8 cellular contexts compared by ENCODE assay signal in the genomic region with DNA sequence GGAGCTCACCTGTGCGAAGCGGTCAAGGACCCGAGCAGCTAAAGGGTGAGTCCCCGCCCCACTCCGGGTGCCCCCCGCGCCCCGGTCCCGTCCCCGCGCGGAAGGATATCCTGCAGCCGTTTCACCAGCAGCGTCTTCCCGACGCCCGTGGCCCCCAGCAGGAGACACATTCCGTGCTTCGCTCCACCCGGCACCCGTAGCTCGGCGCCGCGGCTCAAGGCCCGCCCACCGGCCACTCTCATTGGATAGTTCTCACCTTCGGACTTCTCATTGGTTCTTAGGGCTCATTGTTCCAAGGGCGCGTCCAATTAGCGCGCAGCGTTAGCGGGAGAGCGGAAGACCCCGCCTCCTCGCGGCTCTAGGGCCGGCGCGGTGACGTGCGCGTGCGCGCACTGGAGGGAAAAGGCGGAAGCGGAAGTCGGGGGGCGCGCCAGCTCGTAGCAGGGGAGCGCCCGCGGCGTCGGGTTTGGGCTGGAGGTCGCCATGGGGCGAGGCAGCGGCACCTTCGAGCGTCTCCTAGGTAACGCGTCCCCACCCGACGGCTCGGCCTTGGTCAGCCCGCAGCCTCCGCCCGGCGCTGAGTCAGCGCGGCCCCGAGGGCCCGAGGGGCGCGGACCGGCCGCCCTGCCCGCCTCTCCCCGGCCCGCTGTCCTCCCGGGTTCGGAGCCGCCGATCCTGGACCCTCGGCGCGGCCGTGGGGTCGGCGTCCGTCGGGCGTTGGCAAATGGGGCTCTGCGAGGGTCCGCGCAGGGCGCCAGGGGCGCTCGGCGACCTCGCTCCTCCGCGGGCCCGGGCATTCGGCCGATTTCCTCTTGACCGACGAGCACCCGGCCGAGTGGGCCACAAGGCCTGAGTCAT. TPM values are rescaled to one million over a fixed set of nuclear protein-coding genes. Genes with fewer than 3 reads are reported as not detected.
A peak's percentile ranks its signal among the peaks of the same experiment; 100 is the strongest.
DNase-seq lines count a peak whose midpoint lies in the region; ATAC-seq and TF ChIP-seq lines count a peak whose summit lies in the region.

A gene with protein sequence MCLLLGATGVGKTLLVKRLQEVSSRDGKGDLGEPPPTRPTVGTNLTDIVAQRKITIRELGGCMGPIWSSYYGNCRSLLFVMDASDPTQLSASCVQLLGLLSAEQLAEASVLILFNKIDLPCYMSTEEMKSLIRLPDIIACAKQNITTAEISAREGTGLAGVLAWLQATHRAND (minus strand): TSS at position 214 of the 858 bp plus-strand sequence. CDS start 44 bp downstream, at position 170.
A gene with protein sequence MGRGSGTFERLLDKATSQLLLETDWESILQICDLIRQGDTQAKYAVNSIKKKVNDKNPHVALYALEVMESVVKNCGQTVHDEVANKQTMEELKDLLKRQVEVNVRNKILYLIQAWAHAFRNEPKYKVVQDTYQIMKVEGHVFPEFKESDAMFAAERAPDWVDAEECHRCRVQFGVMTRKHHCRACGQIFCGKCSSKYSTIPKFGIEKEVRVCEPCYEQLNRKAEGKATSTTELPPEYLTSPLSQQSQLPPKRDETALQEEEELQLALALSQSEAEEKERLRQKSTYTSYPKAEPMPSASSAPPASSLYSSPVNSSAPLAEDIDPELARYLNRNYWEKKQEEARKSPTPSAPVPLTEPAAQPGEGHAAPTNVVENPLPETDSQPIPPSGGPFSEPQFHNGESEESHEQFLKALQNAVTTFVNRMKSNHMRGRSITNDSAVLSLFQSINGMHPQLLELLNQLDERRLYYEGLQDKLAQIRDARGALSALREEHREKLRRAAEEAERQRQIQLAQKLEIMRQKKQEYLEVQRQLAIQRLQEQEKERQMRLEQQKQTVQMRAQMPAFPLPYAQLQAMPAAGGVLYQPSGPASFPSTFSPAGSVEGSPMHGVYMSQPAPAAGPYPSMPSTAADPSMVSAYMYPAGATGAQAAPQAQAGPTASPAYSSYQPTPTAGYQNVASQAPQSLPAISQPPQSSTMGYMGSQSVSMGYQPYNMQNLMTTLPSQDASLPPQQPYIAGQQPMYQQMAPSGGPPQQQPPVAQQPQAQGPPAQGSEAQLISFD (plus strand): TSS at position 428 of the 858 bp plus-strand sequence. CDS start 56 bp downstream, at position 484.

- H3K36me3 ChIP-seq in ovary (no peaks in the 10 kb centered on the region), thyroid gland (peaks cover 27 to 29% of the 10 kb centered on the region in 2 donors)

- peaks cover 2% of the 10 kb centered on the region for H3K27me3 Mint-ChIP-seq in activated naive CD8-positive, alpha-beta T cell treated with anti-CD3 and anti-CD28 coated beads, Interleukin-2, amount 50 U/mL, for 24 hours

- TF ChIP-seq EP300 in ovary (IDR thresholded peaks at IDR 0.05): no peak

- H3K4me1 ChIP-seq in ovary (ENCODE audit: insufficient read depth): peaks cover 10% of the 10 kb centered on the region
- peaks cover 19 to 26% of the 10 kb centered on the region in 2 donors for H3K4me1 ChIP-seq in thyroid gland

- H3K9me3 ChIP-seq in ovary (no peaks in the 10 kb centered on the region), thyroid gland (no peaks in the 10 kb centered on the region)

- H3K4me1 Mint-ChIP-seq in activated naive CD8-positive, alpha-beta T cell treated with anti-CD3 and anti-CD28 coated beads, Interleukin-2, amount 50 U/mL, for 24 hours: peaks cover 41% of the 10 kb centered on the region

- peak within 1 kb of the TSS; percentile 97 for H3K27ac Mint-ChIP-seq in activated naive CD8-positive, alpha-beta T cell treated with anti-CD3 and anti-CD28 coated beads, Interleukin-2, amount 50 U/mL, for 24 hours

- TF ChIP-seq CTCF in GM12865 (IDR thresholded peaks at IDR 0.05; ENCODE audit: insufficient read depth, low read depth, low read length, missing control alignments) (no peak), ovary (IDR thresholded peaks at IDR 0.05) (no peak), thyroid gland (IDR thresholded peaks at IDR 0.05) (no peak)

- H3K4me3 ChIP-seq in GM12865 (ENCODE audit: low read depth, low read length) (peak within 1 kb of the TSS; percentile 94), ovary (peak within 1 kb of the TSS; percentile 100), thyroid gland (replicated peaks in 1 of 3) (peak within 1 kb of the TSS; percentile 44 to 81 (median 72))

- TF ChIP-seq POLR2A in ovary (IDR thresholded peaks at IDR 0.05): peak; percentile 45
- TF ChIP-seq POLR2A in thyroid gland (IDR thresholded peaks at IDR 0.05): peak in 1 of 2 donors; percentile 71

- DNase-seq in GM12865 (ENCODE audit: low read depth): peak; percentile 99
- DNase-seq in NCI-H1417 treated with DMSO at 0.1 percent for 48 hours (lab: John Stamatoyannopoulos, UW): peak; percentile 96
- peak; percentile 97 for DNase-seq in SW480 (ENCODE audit: low spot score)
- DNase-seq in activated naive CD8-positive, alpha-beta T cell treated with anti-CD3 and anti-CD28 coated beads, Interleukin-2, amount 50 U/mL, for 24 hours: peak; percentile 98
- DNase-seq in Right ventricle myocardium inferior (ENCODE audit: missing footprints): peak; percentile 99
- peak; percentile 97 to 99 (median 98) for DNase-seq in ovary
- peak; percentile 97 to 98 for DNase-seq in thyroid gland

- ATAC-seq in HG02763 (IDR thresholded peaks at IDR 0.05; ENCODE audit: unreplicated experiment) (peak; percentile 93), Right ventricle myocardium inferior (peak; percentile 99)
- peak; percentile 94 for ATAC-seq in activated naive CD8-positive, alpha-beta T cell treated with anti-CD3 and anti-CD28 coated beads, Interleukin-2, amount 50 U/mL, for 24 hours

- peaks cover 36% of the 10 kb centered on the region for H3K36me3 Mint-ChIP-seq in activated naive CD8-positive, alpha-beta T cell treated with anti-CD3 and anti-CD28 coated beads, Interleukin-2, amount 50 U/mL, for 24 hours (ENCODE audit: low read depth)

- H3K4me3 Mint-ChIP-seq in activated naive CD8-positive, alpha-beta T cell treated with anti-CD3 and anti-CD28 coated beads, Interleukin-2, amount 50 U/mL, for 24 hours: peak within 1 kb of the TSS; percentile 92

- H3K9me3 Mint-ChIP-seq in activated naive CD8-positive, alpha-beta T cell treated with anti-CD3 and anti-CD28 coated beads, Interleukin-2, amount 50 U/mL, for 24 hours: no peaks in the 10 kb centered on the region

- H3K27ac ChIP-seq in ovary: peak within 1 kb of the TSS; percentile 8 to 39
- H3K27ac ChIP-seq in thyroid gland: peak within 1 kb of the TSS in 2 of 3 donors; percentile 55 to 88

- WGBS in ovary, 3 donors: 0 to 1% (median 1%) methylated on average over 66 to 112 of the region's 112 CpGs
- WGBS in thyroid gland, 2 donors: 0% methylated on average over 1 to 27 of the region's 112 CpGs

- no peaks in the 10 kb centered on the region for H3K27me3 ChIP-seq in ovary
- H3K27me3 ChIP-seq in thyroid gland: no peaks in the 10 kb centered on the region

- intact Hi-C loops in Right ventricle myocardium inferior (cut with DNase I) (loop anchor here (5.0 kb wide), 1 partner anchor 47 kb away; a partner anchor contains a TSS), ovary (cut with DNase I) (no loop called here), thyroid gland (cut with DNase I) (no loop called here)

RNA-seq across cellular contexts. Expression of the first gene that starts in this region (rescaled TPM):
- 11.9 TPM for total RNA-seq in Right ventricle myocardium inferior
- total RNA-seq in ovary: 10 to 100 TPM; 22.8 to 45.1 (median 31.1) TPM
- polyA plus RNA-seq in ovary: 10 to 100 TPM; 29.4 to 55.5 TPM
- total RNA-seq in thyroid gland: 10 to 100 TPM; 29.7 to 46.5 (median 37.2) TPM

RNA-seq across cellular contexts. Expression of the second gene that starts in this region (rescaled TPM):
- 36.6 TPM for total RNA-seq in Right ventricle myocardium inferior
- total RNA-seq in ovary: 10 to 100 TPM; 39.1 to 91.5 (median 71.7) TPM
- polyA plus RNA-seq in ovary: 10 to 100 TPM; 73.4 to 73.9 TPM
- total RNA-seq in thyroid gland: 10 to 100 TPM; 62.9 to 98.3 (median 67.3) TPM

Comparison
In these comparisons a context has a peak if more than half of its experiments do, and no peak if none do; other contexts are left out.
1. Peak in every context shown above with its lines: DNase-seq, ATAC-seq, H3K4me3 ChIP-seq and H3K27ac ChIP-seq.